In genomic region chr15:23483821-23484299, GRCh38 we compare ENCODE assay signal across 29 cellular contexts. TPM values are rescaled to one million over a fixed set of nuclear protein-coding genes. Genes with fewer than 3 reads are reported as not detected.
DNase-seq lines count a peak whose midpoint lies in the region; ATAC-seq, FAIRE-seq and TF ChIP-seq lines count a peak whose summit lies in the region.
"Had no signal": no experiment of that assay in that cellular context is flagged by ENCODE, and none has a peak within 500 bp of the region (broad histone marks: within the 10 kb centered on the region; RNA-seq: fewer than 3 reads in every experiment).

No MANE protein-coding gene starts in this region.

- H3K79me2 ChIP-seq in astrocyte (ENCODE audit: insufficient read depth, low read length), result no peaks in the 10 kb centered on the region

- no peak overlapping the region for H3K9ac ChIP-seq in astrocyte (ENCODE audit: low read length)

- DNase-seq in ACHN (peak; percentile 2), Caki2 (ENCODE audit: low read depth) (peak; percentile 86), astrocyte (ENCODE audit: low read depth) (peak; percentile 14), left lung (no peak), NCI-H2171 treated with DMSO at 0.1 percent for 48 hours (lab: John Stamatoyannopoulos, UW) (no peak)
- DNase-seq: activated CD4-positive, alpha-beta T cell treated with anti-CD3 and anti-CD28 coated beads, Interleukin-2, amount 10 ng/mL, durations not matched to agents 7 days and 5 days; activated naive CD4-positive, alpha-beta T cell; activated T-cell treated with anti-CD3 and anti-CD28 coated beads, Interleukin-2, amount 50 U/mL, for 4 hours; body of pancreas; CD4-positive, alpha-beta memory T cell; HFFc6; NCI-H1105; NCI-H2081; pancreas; SHP77; sigmoid colon; stimulated activated CD4-positive, alpha-beta T cell treated with anti-CD3 and anti-CD28 coated beads, Interleukin-4, amount 100 ng/mL, for 4 hours; stimulated activated naive B cell treated with anti-CD40 and anti-IgM and Interleukin-4, amounts not matched to agents 10 μg/mL and 1 μg/mL and 100 μg/mL, for 72 hours; uterus had no signal

- H3K36me3 ChIP-seq in astrocyte (ENCODE audit: insufficient read depth, low read length) (no peaks in the 10 kb centered on the region), left lung (no peaks in the 10 kb centered on the region)
- H3K36me3 ChIP-seq: pancreas, sigmoid colon, uterus had no signal

- no peaks in the 10 kb centered on the region for H3K9me3 Mint-ChIP-seq in astrocyte (ENCODE audit: unreplicated experiment)
- H3K9me3 Mint-ChIP-seq: activated CD4-positive, alpha-beta T cell treated with anti-CD3 and anti-CD28 coated beads, Interleukin-2, amount 10 ng/mL, durations not matched to agents 7 days and 5 days; activated T-cell treated with anti-CD3 and anti-CD28 coated beads, Interleukin-2, amount 50 U/mL, for 4 hours; CD4-positive, alpha-beta memory T cell; HFFc6; memory B cell had no signal

- no peak overlapping the region for H2AFZ ChIP-seq in astrocyte (ENCODE audit: low read depth, low read length)

- no peak overlapping the region for H3K27ac Mint-ChIP-seq in astrocyte (ENCODE audit: unreplicated experiment)
- H3K27ac Mint-ChIP-seq: activated CD4-positive, alpha-beta T cell treated with anti-CD3 and anti-CD28 coated beads, Interleukin-2, amount 10 ng/mL, durations not matched to agents 7 days and 5 days; CD4-positive, alpha-beta memory T cell; HFFc6; memory B cell; stimulated activated naive B cell treated with anti-CD40 and anti-IgM and Interleukin-4, amounts not matched to agents 10 μg/mL and 1 μg/mL and 100 μg/mL, for 72 hours had no signal

- intact Hi-C loops in left lung (cut with DNase I), result no loop called here

- no peak overlapping the region for H3K4me3 ChIP-seq in astrocyte (ENCODE audit: insufficient read depth, low read depth, low read length)
- no peak overlapping the region for H3K4me3 ChIP-seq in left lung
- H3K4me3 ChIP-seq: body of pancreas, pancreas, sigmoid colon, uterus had no signal

- H3K27me3 Mint-ChIP-seq in astrocyte (ENCODE audit: low read depth, unreplicated experiment), result no peaks in the 10 kb centered on the region

- H3K27me3 ChIP-seq in astrocyte (ENCODE audit: insufficient read depth, low read length) (no peaks in the 10 kb centered on the region), left lung (no peaks in the 10 kb centered on the region)
- H3K27me3 ChIP-seq: body of pancreas, sigmoid colon, uterus had no signal

- no peak overlapping the region for H3K4me3 Mint-ChIP-seq in astrocyte (ENCODE audit: unreplicated experiment)
- H3K4me3 Mint-ChIP-seq: activated CD4-positive, alpha-beta T cell treated with anti-CD3 and anti-CD28 coated beads, Interleukin-2, amount 10 ng/mL, durations not matched to agents 7 days and 5 days; activated T-cell treated with anti-CD3 and anti-CD28 coated beads, Interleukin-2, amount 50 U/mL, for 4 hours; CD4-positive, alpha-beta memory T cell; HFFc6; memory B cell; neural crest cell; stimulated activated naive B cell treated with anti-CD40 and anti-IgM and Interleukin-4, amounts not matched to agents 10 μg/mL and 1 μg/mL and 100 μg/mL, for 72 hours had no signal

- ATAC-seq in left lung (peak; percentile 77), HG03039 (IDR thresholded peaks at IDR 0.05; ENCODE audit: unreplicated experiment) (no peak), GM18861 (IDR thresholded peaks at IDR 0.05; ENCODE audit: unreplicated experiment) (no peak)
- ATAC-seq: activated T-cell treated with anti-CD3 and anti-CD28 coated beads, Interleukin-2, amount 50 U/mL, for 4 hours; body of pancreas; pancreas; stimulated activated naive B cell treated with anti-CD40 and anti-IgM and Interleukin-4, amounts not matched to agents 10 μg/mL and 1 μg/mL and 100 μg/mL, for 72 hours had no signal

- H3K9me3 ChIP-seq in astrocyte (ENCODE audit: insufficient read depth, low read depth, low read length) (no peaks in the 10 kb centered on the region), left lung (no peaks in the 10 kb centered on the region)
- H3K9me3 ChIP-seq: body of pancreas, pancreas, sigmoid colon, uterus had no signal

- H4K20me1 ChIP-seq in astrocyte (ENCODE audit: insufficient read depth, low read length), result no peaks in the 10 kb centered on the region

- TF ChIP-seq CTCF in astrocyte (IDR thresholded peaks at IDR 0.05; ENCODE audit: insufficient read depth, low read depth, low read length) (no peak), left lung (IDR thresholded peaks at IDR 0.05) (no peak)

- H3K4me1 ChIP-seq in astrocyte (ENCODE audit: insufficient read depth, low read length), result no peaks in the 10 kb centered on the region
- H3K4me1 ChIP-seq in left lung, result no peaks in the 10 kb centered on the region
- H3K4me1 ChIP-seq: body of pancreas, pancreas, uterus had no signal

- H3K36me3 Mint-ChIP-seq in astrocyte (ENCODE audit: low read depth, unreplicated experiment), result no peaks in the 10 kb centered on the region
- H3K36me3 Mint-ChIP-seq: CD4-positive, alpha-beta memory T cell; memory B cell; stimulated activated naive B cell treated with anti-CD40 and anti-IgM and Interleukin-4, amounts not matched to agents 10 μg/mL and 1 μg/mL and 100 μg/mL, for 72 hours had no signal

- in situ Hi-C loops in ACHN (cut with HindIII; ENCODE audit: low pct_ligation_motif_present, low pct_unique_long_range_greater_than_20kb, low sequenced_read_pairs) (no loop called here), Caki2 (cut with HindIII; ENCODE audit: low pct_unique_long_range_greater_than_20kb, low sequenced_read_pairs) (no loop called here)

- no peak overlapping the region for H3K27ac ChIP-seq in astrocyte (ENCODE audit: low read depth, low read length)
- H3K27ac ChIP-seq in left lung, result no peak overlapping the region
- H3K27ac ChIP-seq: body of pancreas, pancreas, uterus, VCaP had no signal

- peaks cover 9% of the 10 kb centered on the region for H3K4me1 Mint-ChIP-seq in astrocyte (ENCODE audit: low read depth, unreplicated experiment)
- H3K4me1 Mint-ChIP-seq: CD4-positive, alpha-beta memory T cell; memory B cell; neural crest cell had no signal

- peak; percentile 32 for FAIRE-seq in astrocyte (lab: Jason Lieb, UNC)
- FAIRE-seq: GM12892, keratinocyte, pancreas had no signal

- H3K4me2 ChIP-seq in astrocyte (ENCODE audit: low read length), result no peak overlapping the region

RNA-seq across cellular contexts. Expression of gene GOLGA6L2, which starts 36.8 kb away (rescaled TPM):
- not detected in 2 replicates for total RNA-seq in Caki2 (2014; rRNA removed; shearing (Covaris generic); ENCODE audit: low replicate concordance)
- total RNA-seq in astrocyte (not detected in 2 replicates), left lung (not detected)
- total RNA-seq: activated CD4-positive, alpha-beta T cell treated with anti-CD3 and anti-CD28 coated beads, Interleukin-2, amount 10 ng/mL, durations not matched to agents 7 days and 5 days; activated T-cell treated with anti-CD3 and anti-CD28 coated beads, Interleukin-2, amount 50 U/mL, for 4 hours; body of pancreas; CD4-positive, alpha-beta memory T cell; cerebellum; glomerular endothelial cell; HFFc6; NCI-H460; neural crest cell; pancreas; uterus had no signal

Comparison
In these comparisons a context has a peak if more than half of its experiments do, and no peak if none do; other contexts are left out.
1. DNase-seq: peak in ACHN (single experiment), Caki2 (single experiment) and astrocyte (single experiment); none in left lung (0 of 2) and NCI-H2171 treated with DMSO at 0.1 percent for 48 hours (single experiment).